ENCODE assay signal across 12 cellular contexts in genomic region chr7:129865093-129865931, GRCh38.
A peak's percentile ranks its signal among the peaks of the same experiment; 100 is the strongest.
DNase-seq lines count a peak whose midpoint lies in the region; ATAC-seq and TF ChIP-seq lines count a peak whose summit lies in the region.
"Had no signal": no experiment of that assay in that cellular context is flagged by ENCODE, and none has a peak within 500 bp of the region (broad histone marks: within the 10 kb centered on the region; RNA-seq: fewer than 3 reads in every experiment).

No MANE protein-coding gene starts in this region.

- no peaks in the 10 kb centered on the region for H4K20me1 ChIP-seq in PC-9 (ENCODE audit: insufficient read depth)

- peaks cover 24% of the 10 kb centered on the region for H3K36me3 Mint-ChIP-seq in Calu3 (ENCODE audit: insufficient read depth, unreplicated experiment)
- H3K36me3 Mint-ChIP-seq in CD8-positive, alpha-beta T cell, result peaks cover 30% of the 10 kb centered on the region
- H3K36me3 Mint-ChIP-seq in natural killer cell treated with Interleukin-12 subunit alpha and Interleukin-12 subunit beta and Interleukin-15 and Interleukin-18, amount 100 ng/mL, for 72 hours, result no peaks in the 10 kb centered on the region

- WGBS in esophagus muscularis mucosa, result 83% methylated on average over 4 of the region's 4 CpGs
- WGBS in psoas muscle, 3 donors, result 32 to 70% (median 57%) methylated on average over 4 of the region's 4 CpGs

- TF ChIP-seq CTCF in Calu3 (IDR thresholded peaks at IDR 0.05; ENCODE audit: unreplicated experiment) (no peak), PC-9 (conservative IDR thresholded peaks at IDR 0.05) (no peak), esophagus muscularis mucosa (IDR thresholded peaks at IDR 0.05) (no peak), psoas muscle (IDR thresholded peaks at IDR 0.05) (no peak)
- TF ChIP-seq CTCF in CD8-positive, alpha-beta T cell (IDR thresholded peaks at IDR 0.05), result no peak

- 0 out of 2 replicates have a peak overlapping the region, but pooled peaks have one; percentile 16 for H3K4me3 ChIP-seq in PC-9
- no peak overlapping the region for H3K4me3 ChIP-seq in esophagus muscularis mucosa
- H3K4me3 ChIP-seq in psoas muscle, result no peak overlapping the region
- no peak overlapping the region for H3K4me3 ChIP-seq in CD8-positive, alpha-beta T cell (ENCODE audit: low read depth, low read length)

- TF ChIP-seq EP300 in esophagus muscularis mucosa (IDR thresholded peaks at IDR 0.05), result no peak

- H3K27me3 ChIP-seq in PC-9 (ENCODE audit: insufficient read depth, low read depth) (no peaks in the 10 kb centered on the region), esophagus muscularis mucosa (no peaks in the 10 kb centered on the region), psoas muscle (ENCODE audit: insufficient read depth in 3 of 3, low read length in 2 of 3) (no peaks in the 10 kb centered on the region)
- H3K27me3 ChIP-seq in CD8-positive, alpha-beta T cell (ENCODE audit: insufficient read depth, low read length), result no peaks in the 10 kb centered on the region

- peaks cover 44% of the 10 kb centered on the region for H3K4me1 Mint-ChIP-seq in Calu3 (ENCODE audit: low read depth, unreplicated experiment)
- H3K4me1 Mint-ChIP-seq in CD8-positive, alpha-beta T cell (ENCODE audit: low read depth), result peaks cover 60% of the 10 kb centered on the region
- peaks cover 42 to 48% of the 10 kb centered on the region in 2 donors for H3K4me1 Mint-ChIP-seq in natural killer cell treated with Interleukin-12 subunit alpha and Interleukin-12 subunit beta and Interleukin-15 and Interleukin-18, amount 100 ng/mL, for 72 hours (ENCODE audit: low read depth in 2 of 2)

- POLR2A ChIA-PET in PC-9 (lab: Charles Lee; ENCODE audit: unreplicated experiment), result interaction anchor here (0.6 to 0.7 kb wide), 3 partner anchors 9 to 979 kb away, joined by 3 to 31 read pairs (median 3); no protein-coding TSS in a partner anchor
- POLR2A ChIA-PET in CD8-positive, alpha-beta T cell (lab: Charles Lee), result interaction anchor here (1.3 kb wide), 1 partner anchor 11 kb away, joined by 3 read pairs; no protein-coding TSS in a partner anchor

- H3K9me3 ChIP-seq in PC-9 (ENCODE audit: insufficient read depth, low read depth) (no peaks in the 10 kb centered on the region), esophagus muscularis mucosa (no peaks in the 10 kb centered on the region), psoas muscle (no peaks in the 10 kb centered on the region)
- H3K9me3 ChIP-seq in CD8-positive, alpha-beta T cell (ENCODE audit: low read length), result no peaks in the 10 kb centered on the region

- H3K9me3 Mint-ChIP-seq in Calu3 (ENCODE audit: low read depth, unreplicated experiment), result no peaks in the 10 kb centered on the region
- peaks cover 4% of the 10 kb centered on the region for H3K9me3 Mint-ChIP-seq in CD8-positive, alpha-beta T cell
- no peaks in the 10 kb centered on the region for H3K9me3 Mint-ChIP-seq in natural killer cell treated with Interleukin-12 subunit alpha and Interleukin-12 subunit beta and Interleukin-15 and Interleukin-18, amount 100 ng/mL, for 72 hours
- H3K9me3 Mint-ChIP-seq: activated CD4-positive, alpha-beta memory T cell treated with anti-CD3 and anti-CD28 coated beads, Interleukin-2, amount 10 ng/mL, durations not matched to agents 7 days and 5 days; activated naive CD4-positive, alpha-beta T cell treated with anti-CD3 and anti-CD28 coated beads, Interleukin-2, amount 50 U/mL, for 24 hours had no signal

- BruUV-seq in Calu3 (replicated peaks; lab: Mats Ljungman, UMichigan) (no TSS peak), PC-9 (replicated peaks; lab: Mats Ljungman, UMichigan) (TSS peak; percentile 87)

- H3K27me3 Mint-ChIP-seq in Calu3 (ENCODE audit: unreplicated experiment), result no peaks in the 10 kb centered on the region
- no peaks in the 10 kb centered on the region for H3K27me3 Mint-ChIP-seq in CD8-positive, alpha-beta T cell (ENCODE audit: low read depth)
- no peaks in the 10 kb centered on the region for H3K27me3 Mint-ChIP-seq in natural killer cell treated with Interleukin-12 subunit alpha and Interleukin-12 subunit beta and Interleukin-15 and Interleukin-18, amount 100 ng/mL, for 72 hours
- H3K27me3 Mint-ChIP-seq: activated CD4-positive, alpha-beta memory T cell treated with anti-CD3 and anti-CD28 coated beads, Interleukin-2, amount 10 ng/mL, durations not matched to agents 7 days and 5 days; activated naive CD4-positive, alpha-beta T cell treated with anti-CD3 and anti-CD28 coated beads, Interleukin-2, amount 50 U/mL, for 24 hours had no signal

- H3K4me1 ChIP-seq in PC-9 (replicated peaks; ENCODE audit: insufficient read depth) (peaks cover 58% of the 10 kb centered on the region), esophagus muscularis mucosa (peaks cover 75 to 89% (median 82%) of the 10 kb centered on the region in 4 donors), psoas muscle (peaks cover 67% of the 10 kb centered on the region)
- H3K4me1 ChIP-seq in CD8-positive, alpha-beta T cell (ENCODE audit: insufficient read depth, low read length), result peaks cover 21% of the 10 kb centered on the region

- H3K27ac ChIP-seq in PC-9 (peak overlapping the region; percentile 96), esophagus muscularis mucosa (replicated peaks in 1 of 4) (peak overlapping the region; percentile 76 to 84 (median 80)), psoas muscle (peak overlapping the region; percentile 54)
- no peak overlapping the region for H3K27ac ChIP-seq in CD8-positive, alpha-beta T cell (ENCODE audit: low read depth, low read length)
- H3K27ac ChIP-seq: C4-2B had no signal

- H3K9me2 ChIP-seq in PC-9 (ENCODE audit: insufficient read depth), result no peaks in the 10 kb centered on the region

- H3K36me3 ChIP-seq in PC-9 (ENCODE audit: low read depth) (peaks cover 17% of the 10 kb centered on the region), esophagus muscularis mucosa (no peaks in the 10 kb centered on the region), psoas muscle (ENCODE audit: insufficient read depth in 1 of 2, low read depth in 1 of 2) (no peaks in the 10 kb centered on the region)
- H3K36me3 ChIP-seq in CD8-positive, alpha-beta T cell (ENCODE audit: insufficient read depth, low read length), result no peaks in the 10 kb centered on the region

- peak overlapping the region; percentile 64 for H3K4me2 ChIP-seq in PC-9

- ATAC-seq in psoas muscle (no peak), GM21529 (IDR thresholded peaks at IDR 0.05; ENCODE audit: unreplicated experiment) (no peak)
- no peak for ATAC-seq in CD8-positive, alpha-beta T cell
- ATAC-seq in natural killer cell treated with Interleukin-12 subunit alpha and Interleukin-12 subunit beta and Interleukin-15 and Interleukin-18, amount 100 ng/mL, for 72 hours, result no peak

- no peak overlapping the region for H3K4me3 Mint-ChIP-seq in Calu3 (ENCODE audit: low read depth, unreplicated experiment)
- H3K4me3 Mint-ChIP-seq in CD8-positive, alpha-beta T cell, result no peak overlapping the region
- no peak overlapping the region for H3K4me3 Mint-ChIP-seq in natural killer cell treated with Interleukin-12 subunit alpha and Interleukin-12 subunit beta and Interleukin-15 and Interleukin-18, amount 100 ng/mL, for 72 hours
- H3K4me3 Mint-ChIP-seq: activated CD4-positive, alpha-beta memory T cell treated with anti-CD3 and anti-CD28 coated beads, Interleukin-2, amount 10 ng/mL, durations not matched to agents 7 days and 5 days; activated naive CD4-positive, alpha-beta T cell treated with anti-CD3 and anti-CD28 coated beads, Interleukin-2, amount 50 U/mL, for 24 hours had no signal

- H3K27ac Mint-ChIP-seq in Calu3 (ENCODE audit: unreplicated experiment), result peak overlapping the region; percentile 43
- H3K27ac Mint-ChIP-seq in CD8-positive, alpha-beta T cell, result no peak overlapping the region
- peak overlapping the region in 1 of 2 donors; percentile 77 for H3K27ac Mint-ChIP-seq in natural killer cell treated with Interleukin-12 subunit alpha and Interleukin-12 subunit beta and Interleukin-15 and Interleukin-18, amount 100 ng/mL, for 72 hours
- H3K27ac Mint-ChIP-seq: activated naive CD4-positive, alpha-beta T cell treated with anti-CD3 and anti-CD28 coated beads, Interleukin-2, amount 50 U/mL, for 24 hours had no signal

- peaks cover 79% of the 10 kb centered on the region for H3K79me2 ChIP-seq in PC-9 (ENCODE audit: low read depth)

- intact Hi-C loops in Calu3 (cut with micrococcal nuclease; ENCODE audit: unreplicated experiment) (no loop called here), PC-9 (cut with micrococcal nuclease; ENCODE audit: unreplicated experiment) (no loop called here), esophagus muscularis mucosa (cut with DNase I) (no loop called here), psoas muscle (cut with DNase I) (no loop called here)
- intact Hi-C loops in CD8-positive, alpha-beta T cell (cut with DNase I, micrococcal nuclease), result no loop called here

- DNase-seq in Calu3, result no peak
- DNase-seq in PC-9, result peak; percentile 11 to 80
- DNase-seq in esophagus muscularis mucosa (ENCODE audit: extremely low spot score), result no peak
- no peak for DNase-seq in psoas muscle
- no peak for DNase-seq in CD8-positive, alpha-beta T cell
- DNase-seq in natural killer cell treated with Interleukin-12 subunit alpha and Interleukin-12 subunit beta and Interleukin-15 and Interleukin-18, amount 100 ng/mL, for 72 hours (ENCODE audit: low spot score), result no peak
- no peak for DNase-seq in activated CD4-positive, CD25-positive, alpha-beta regulatory T cell (lab: John Stamatoyannopoulos, UW)
- DNase-seq: activated CD4-positive, alpha-beta memory T cell treated with anti-CD3 and anti-CD28 coated beads, Interleukin-2, amount 10 ng/mL, durations not matched to agents 7 days and 5 days; NCI-H526 treated with DMSO at 0.1 percent for 48 hours had no signal

- peaks cover 46% of the 10 kb centered on the region for H3F3A ChIP-seq in PC-9 (ENCODE audit: insufficient read depth, low read depth)

- no peak overlapping the region for H2AFZ ChIP-seq in PC-9

- CTCF ChIA-PET in Calu3 (lab: Charles Lee), result interaction anchor here (0.5 to 0.6 kb wide), 2 partner anchors 14 to 499 kb away, joined by 3 to 5 read pairs; no protein-coding TSS in a partner anchor
- CTCF ChIA-PET in PC-9 (lab: Charles Lee), result interaction anchor here (0.5 to 0.6 kb wide), 4 partner anchors 161 to 497 kb away, joined by 3 to 9 read pairs (median 3); no protein-coding TSS in a partner anchor
- CTCF ChIA-PET in CD8-positive, alpha-beta T cell (lab: Charles Lee), result interaction anchor here (0.8 kb wide), 1 partner anchor 12 kb away, joined by 3 read pairs; no protein-coding TSS in a partner anchor

- TF ChIP-seq POLR2A in esophagus muscularis mucosa (IDR thresholded peaks at IDR 0.05; ENCODE audit: low read depth), result no peak

Comparison
In these comparisons a context has a peak if more than half of its experiments do, and no peak if none do; other contexts are left out.
1. DNase-seq: peak in PC-9 (2 of 2); none in Calu3 (single experiment), esophagus muscularis mucosa (single experiment), psoas muscle (0 of 2), CD8-positive, alpha-beta T cell (0 of 7), natural killer cell treated with Interleukin-12 subunit alpha and Interleukin-12 subunit beta and Interleukin-15 and Interleukin-18, amount 100 ng/mL, for 72 hours (single experiment) and activated CD4-positive, CD25-positive, alpha-beta regulatory T cell (0 of 4).